ENCODE assay signal across 20 cellular contexts in the genomic region with DNA sequence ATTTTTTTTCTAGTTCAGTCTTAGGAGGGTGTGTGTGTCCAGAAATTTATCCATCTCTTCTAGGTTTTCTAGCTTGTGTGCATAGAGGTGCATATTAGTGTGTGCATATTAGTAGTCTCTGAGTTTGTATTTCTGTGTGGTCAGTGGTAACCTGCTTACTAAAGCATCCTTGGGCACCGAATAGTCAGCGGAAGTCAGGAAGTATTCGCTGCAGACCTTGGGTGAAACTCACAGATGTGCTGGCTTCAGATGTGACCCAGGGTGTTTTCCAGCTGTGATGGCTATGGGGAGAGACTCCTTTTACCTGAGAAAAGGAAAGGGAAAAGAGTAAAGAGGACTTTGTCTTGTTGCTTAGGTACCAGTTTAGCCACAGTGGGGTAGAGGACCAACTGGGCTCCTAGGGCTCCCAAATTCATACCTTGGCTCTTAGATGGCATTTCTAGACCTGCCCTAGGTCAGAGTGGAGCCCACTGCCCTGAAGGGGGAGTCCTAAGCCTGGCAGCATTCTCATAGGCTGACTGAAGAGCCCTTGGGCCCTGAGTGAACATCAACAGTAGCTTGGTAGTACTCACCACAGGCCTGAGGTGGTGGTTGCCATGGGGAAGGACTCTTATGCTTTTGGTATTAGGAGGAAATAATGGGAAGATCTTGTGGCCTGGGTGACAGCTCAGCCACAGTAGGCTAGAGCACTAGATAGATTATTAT.
"Had no signal": no experiment of that assay in that cellular context is flagged by ENCODE, and none has a peak within 500 bp of the region (broad histone marks: within the 10 kb centered on the region; RNA-seq: fewer than 3 reads in every experiment).

No MANE protein-coding gene starts in this region.

- H3K27ac Mint-ChIP-seq: immature natural killer cell; naive B cell; nephron; progenitor cell of endocrine pancreas; stimulated activated effector memory CD8-positive, alpha-beta T cell treated with anti-CD3 and anti-CD28 coated beads, Interleukin-12 subunit alpha, Interleukin-12 subunit beta, amount 100 ng/mL, for 72 hours; stimulated activated naive CD8-positive, alpha-beta T cell treated with anti-CD3 and anti-CD28 coated beads, Interleukin-15, amount 100 ng/mL, for 72 hours had no signal

- H3K4me1 Mint-ChIP-seq: immature natural killer cell, naive B cell, nephron had no signal

- H3K27me3 Mint-ChIP-seq: progenitor cell of endocrine pancreas; stimulated activated naive CD8-positive, alpha-beta T cell treated with anti-CD3 and anti-CD28 coated beads, Interleukin-15, amount 100 ng/mL, for 72 hours had no signal

- ATAC-seq: gastrocnemius medialis; left colon; left ventricle myocardium superior; pancreas; right cardiac atrium; stimulated activated effector memory CD8-positive, alpha-beta T cell treated with anti-CD3 and anti-CD28 coated beads, Interleukin-12 subunit alpha, Interleukin-12 subunit beta, amount 100 ng/mL, for 72 hours; stimulated activated naive CD8-positive, alpha-beta T cell treated with anti-CD3 and anti-CD28 coated beads, Interleukin-15, amount 100 ng/mL, for 72 hours had no signal

- DNase-seq: colonic mucosa; dermis blood vessel endothelial cell; gastrocnemius medialis; glutamatergic neuron; immature natural killer cell; left colon; left ventricle myocardium superior; mesenchymal stem cell; naive B cell; occipital lobe; pancreas; right cardiac atrium; small intestine; stimulated activated CD4-positive, alpha-beta T cell treated with anti-CD3 and anti-CD28 coated beads, Interleukin-2, amount 100 ng/mL, for 48 hours; stimulated activated CD8-positive, alpha-beta memory T cell treated with anti-CD3 and anti-CD28 coated beads, Interleukin-4, amount 100 ng/mL, for 48 hours; stimulated activated naive CD8-positive, alpha-beta T cell treated with anti-CD3 and anti-CD28 coated beads, Interleukin-15, amount 100 ng/mL, for 72 hours; testis had no signal

- H3K4me3 Mint-ChIP-seq: immature natural killer cell; naive B cell; nephron; stimulated activated effector memory CD8-positive, alpha-beta T cell treated with anti-CD3 and anti-CD28 coated beads, Interleukin-12 subunit alpha, Interleukin-12 subunit beta, amount 100 ng/mL, for 72 hours; stimulated activated naive CD8-positive, alpha-beta T cell treated with anti-CD3 and anti-CD28 coated beads, Interleukin-15, amount 100 ng/mL, for 72 hours had no signal

- H3K36me3 Mint-ChIP-seq: immature natural killer cell; stimulated activated effector memory CD8-positive, alpha-beta T cell treated with anti-CD3 and anti-CD28 coated beads, Interleukin-12 subunit alpha, Interleukin-12 subunit beta, amount 100 ng/mL, for 72 hours had no signal
